In genomic region chr3:95508124-95508523, GRCh38 we compare ENCODE assay signal across 29 cellular contexts.
"Had no signal": no experiment of that assay in that cellular context is flagged by ENCODE, and none has a peak within 500 bp of the region (broad histone marks: within the 10 kb centered on the region; RNA-seq: fewer than 3 reads in every experiment).

No MANE protein-coding gene starts in this region.

- H3K9me3 ChIP-seq: ascending aorta, gastrocnemius medialis, neutrophil, right lobe of liver, thoracic aorta had no signal

- H3K27me3 ChIP-seq: ascending aorta, cardiac muscle cell, dorsolateral prefrontal cortex, gastrocnemius medialis, neutrophil, right lobe of liver had no signal

- FAIRE-seq: keratinocyte, TTC549, urothelium cell line had no signal

- H3K36me3 ChIP-seq: ascending aorta, cardiac muscle cell, gastrocnemius medialis, neutrophil, right lobe of liver, thoracic aorta had no signal

- ATAC-seq: gastrocnemius medialis, left cardiac atrium, left ventricle myocardium superior, right lobe of liver had no signal

- H3K4me3 ChIP-seq: ascending aorta, cardiac muscle cell, coronary artery, dorsolateral prefrontal cortex, gastrocnemius medialis, right lobe of liver, thoracic aorta had no signal

- H3K27ac ChIP-seq: ascending aorta, cardiac muscle cell, coronary artery, dorsolateral prefrontal cortex, gastrocnemius medialis, neutrophil, right lobe of liver, thoracic aorta, VCaP had no signal

- H3K4me1 ChIP-seq: ascending aorta, gastrocnemius medialis, right lobe of liver had no signal

- DNase-seq: activated CD4-positive, alpha-beta T cell treated with anti-CD3 and anti-CD28 coated beads for 48 hours; activated CD4-positive, alpha-beta T cell treated with anti-CD3 and anti-CD28 coated beads, Interleukin-2, amount 50 U/mL, for 48 hours; activated CD8-positive, alpha-beta memory T cell treated with anti-CD3 and anti-CD28 coated beads for 24 hours; activated gamma-delta T cell; activated naive CD4-positive, alpha-beta T cell treated with anti-CD3 and anti-CD28 coated beads, Interleukin-2, amount 10 ng/mL, durations not matched to agents 7 days and 5 days; activated naive CD8-positive, alpha-beta T cell treated with anti-CD3 and anti-CD28 coated beads, Interleukin-2, amount 10 ng/mL, durations not matched to agents 7 days and 5 days; dorsolateral prefrontal cortex; effector memory CD4-positive, alpha-beta T cell; gastrocnemius medialis; glutamatergic neuron; left cardiac atrium; left ventricle myocardium superior; mammary epithelial cell; naive B cell; nephron progenitor cell; right lobe of liver; stimulated activated CD4-positive, alpha-beta T cell treated with anti-CD3 and anti-CD28 coated beads, Interleukin-12 subunit alpha, Interleukin-12 subunit beta, amount 100 ng/mL, for 4 hours; stimulated activated CD4-positive, alpha-beta T cell treated with anti-CD3 and anti-CD28 coated beads, Interleukin-4, amount 100 ng/mL, for 1 hour; T-helper 9 cell; trophoblast cell had no signal
